In genomic region chr3:52455283-52456168, GRCh38 we compare ENCODE assay signal across 7 cellular contexts. TPM values are rescaled to one million over a fixed set of nuclear protein-coding genes. Genes with fewer than 3 reads are reported as not detected.
DNase-seq lines count a peak whose midpoint lies in the region; ATAC-seq and TF ChIP-seq lines count a peak whose summit lies in the region.

Gene NISCH (plus strand): TSS chr3:52455604. CDS start chr3:52455642, 38 bp downstream.

- intact Hi-C loops in body of pancreas (cut with DNase I) = loop anchor here (10.0 kb wide), 1 partner anchor 79 kb away; the partner anchor contains the start of genes NT5DC2 and UQCC5

- no peak for TF ChIP-seq CTCF in body of pancreas (IDR thresholded peaks at IDR 0.05)

- peaks cover 0 to 6% of the 10 kb centered on the region in 2 donors for H3K36me3 ChIP-seq in body of pancreas (replicated peaks in 1 of 2; ENCODE audit: insufficient read depth in 1 of 2, low read depth in 2 of 2)
- peaks cover 26% of the 10 kb centered on the region for H3K36me3 ChIP-seq in iPS-18a (ENCODE audit: control insufficient read depth, low read depth, low read length)
- H3K36me3 ChIP-seq in skeletal muscle satellite cell (ENCODE audit: insufficient read depth, low read length) = peaks cover 26% of the 10 kb centered on the region

- H3K9ac ChIP-seq in iPS-18a (ENCODE audit: low read length) (peak within 1 kb of the TSS; percentile 78), skeletal muscle satellite cell (ENCODE audit: low read depth, low read length) (peak within 1 kb of the TSS; percentile 83)

- H3K27me3 ChIP-seq in body of pancreas (no peaks in the 10 kb centered on the region), iPS-18a (ENCODE audit: control insufficient read depth, insufficient read depth, low read length) (no peaks in the 10 kb centered on the region), skeletal muscle satellite cell (ENCODE audit: control insufficient read depth, insufficient read depth, low read length) (no peaks in the 10 kb centered on the region)

- peak; percentile 35 to 81 (median 77) for TF ChIP-seq POLR2A in body of pancreas (IDR thresholded peaks at IDR 0.05)

- peak within 1 kb of the TSS; percentile 81 to 93 (median 92) for H3K27ac ChIP-seq in body of pancreas
- H3K27ac ChIP-seq in iPS-18a (ENCODE audit: low read length) = no peak within 1 kb of the TSS

- H3K4me3 ChIP-seq in body of pancreas (peak within 1 kb of the TSS; percentile 69 to 88), iPS-18a (ENCODE audit: low read length) (peak within 1 kb of the TSS; percentile 87), skeletal muscle satellite cell (ENCODE audit: low read length) (peak within 1 kb of the TSS; percentile 84)

- H3K4me2 ChIP-seq in skeletal muscle satellite cell (ENCODE audit: low read length) = peak within 1 kb of the TSS; percentile 94

- DNase-seq in NCI-H1930 (lab: John Stamatoyannopoulos, UW) (peak; percentile 48 to 73), UCSD-AML1 (lab: John Stamatoyannopoulos, UW; ENCODE audit: unreplicated experiment) (peak; percentile 90), body of pancreas (peak; percentile 91 to 94 (median 92))

- ATAC-seq in GM18498 (IDR thresholded peaks at IDR 0.05; ENCODE audit: unreplicated experiment) (peak; percentile 76), HG02642 (IDR thresholded peaks at IDR 0.05; ENCODE audit: poor library complexity, unreplicated experiment) (peak; percentile 87), body of pancreas (peak; percentile 90)

- WGBS in body of pancreas, 2 donors = 1 to 2% methylated on average over 33 to 80 of the region's 86 CpGs

- no peaks in the 10 kb centered on the region for H3K9me3 ChIP-seq in body of pancreas
- H3K9me3 ChIP-seq in iPS-18a (ENCODE audit: control insufficient read depth, low read depth, low read length) = no peaks in the 10 kb centered on the region
- H3K9me3 ChIP-seq in skeletal muscle satellite cell (replicated peaks; ENCODE audit: low read length) = no peaks in the 10 kb centered on the region

- H3K4me1 ChIP-seq in body of pancreas (peaks cover 39% of the 10 kb centered on the region), iPS-18a (ENCODE audit: control insufficient read depth, low read depth, low read length) (peaks cover 8% of the 10 kb centered on the region), skeletal muscle satellite cell (ENCODE audit: control insufficient read depth, insufficient read depth, low read length) (peaks cover 30% of the 10 kb centered on the region)

RNA-seq across cellular contexts. Expression of gene NISCH, which starts in this region (rescaled TPM):
- 100 to 1,000 TPM in 1 of 2 donors, 10 to 100 TPM in 1; 58.9 to 115 TPM for total RNA-seq in body of pancreas
- 40.8 and 46.9 TPM in 2 replicates for total RNA-seq in skeletal muscle satellite cell (2012; rRNA removed)
